ENCODE assay signal across 1 cellular context in the genomic region with DNA sequence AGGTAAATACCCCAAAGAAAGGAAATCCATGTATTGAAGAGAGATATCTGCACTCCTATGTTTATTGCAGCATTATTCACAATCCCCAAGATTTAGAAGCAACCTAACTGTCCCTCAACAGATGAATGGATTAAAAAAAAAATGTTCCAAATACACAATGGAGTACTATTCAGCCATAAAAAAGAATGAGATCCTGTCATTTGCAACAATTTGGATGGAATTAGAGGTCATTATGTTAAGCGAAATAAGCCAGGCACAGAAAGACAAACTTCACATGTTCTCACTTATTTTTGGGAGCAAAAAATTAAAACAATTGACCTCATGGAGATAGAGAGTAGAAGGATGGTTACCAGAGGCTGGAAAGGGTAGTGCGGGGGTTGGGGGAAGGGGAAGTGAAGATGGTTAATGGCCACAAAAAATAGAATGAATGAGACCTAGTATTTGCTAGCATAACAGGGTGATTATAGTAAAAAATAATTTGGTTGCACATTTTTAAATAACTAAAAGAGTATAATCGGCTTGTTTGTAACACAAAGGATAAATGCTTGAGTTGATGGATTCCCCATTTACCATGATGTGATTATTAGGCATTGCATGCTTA.
TF ChIP-seq lines count a peak whose summit lies in the region.

No MANE protein-coding gene starts in this region.

TF ChIP-seq in WTC11, 78 proteins besides CTCF, POLR2A, EP300 and RAD21 (continued from another document):
- TF ChIP-seq ZNF263 (CRISPR knock-in tag; IDR thresholded peaks at IDR 0.05; ENCODE audit: low read depth), result no peak
- TF ChIP-seq SOX15 (CRISPR knock-in tag; IDR thresholded peaks at IDR 0.05), result no peak
- TF ChIP-seq, protein P1, sequence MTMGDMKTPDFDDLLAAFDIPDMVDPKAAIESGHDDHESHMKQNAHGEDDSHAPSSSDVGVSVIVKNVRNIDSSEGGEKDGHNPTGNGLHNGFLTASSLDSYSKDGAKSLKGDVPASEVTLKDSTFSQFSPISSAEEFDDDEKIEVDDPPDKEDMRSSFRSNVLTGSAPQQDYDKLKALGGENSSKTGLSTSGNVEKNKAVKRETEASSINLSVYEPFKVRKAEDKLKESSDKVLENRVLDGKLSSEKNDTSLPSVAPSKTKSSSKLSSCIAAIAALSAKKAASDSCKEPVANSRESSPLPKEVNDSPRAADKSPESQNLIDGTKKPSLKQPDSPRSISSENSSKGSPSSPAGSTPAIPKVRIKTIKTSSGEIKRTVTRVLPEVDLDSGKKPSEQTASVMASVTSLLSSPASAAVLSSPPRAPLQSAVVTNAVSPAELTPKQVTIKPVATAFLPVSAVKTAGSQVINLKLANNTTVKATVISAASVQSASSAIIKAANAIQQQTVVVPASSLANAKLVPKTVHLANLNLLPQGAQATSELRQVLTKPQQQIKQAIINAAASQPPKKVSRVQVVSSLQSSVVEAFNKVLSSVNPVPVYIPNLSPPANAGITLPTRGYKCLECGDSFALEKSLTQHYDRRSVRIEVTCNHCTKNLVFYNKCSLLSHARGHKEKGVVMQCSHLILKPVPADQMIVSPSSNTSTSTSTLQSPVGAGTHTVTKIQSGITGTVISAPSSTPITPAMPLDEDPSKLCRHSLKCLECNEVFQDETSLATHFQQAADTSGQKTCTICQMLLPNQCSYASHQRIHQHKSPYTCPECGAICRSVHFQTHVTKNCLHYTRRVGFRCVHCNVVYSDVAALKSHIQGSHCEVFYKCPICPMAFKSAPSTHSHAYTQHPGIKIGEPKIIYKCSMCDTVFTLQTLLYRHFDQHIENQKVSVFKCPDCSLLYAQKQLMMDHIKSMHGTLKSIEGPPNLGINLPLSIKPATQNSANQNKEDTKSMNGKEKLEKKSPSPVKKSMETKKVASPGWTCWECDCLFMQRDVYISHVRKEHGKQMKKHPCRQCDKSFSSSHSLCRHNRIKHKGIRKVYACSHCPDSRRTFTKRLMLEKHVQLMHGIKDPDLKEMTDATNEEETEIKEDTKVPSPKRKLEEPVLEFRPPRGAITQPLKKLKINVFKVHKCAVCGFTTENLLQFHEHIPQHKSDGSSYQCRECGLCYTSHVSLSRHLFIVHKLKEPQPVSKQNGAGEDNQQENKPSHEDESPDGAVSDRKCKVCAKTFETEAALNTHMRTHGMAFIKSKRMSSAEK (CRISPR knock-in tag; IDR thresholded peaks at IDR 0.05; ENCODE audit: borderline replicate concordance), result no peak
- TF ChIP-seq ZNF423 (CRISPR knock-in tag; IDR thresholded peaks at IDR 0.05), result no peak
- TF ChIP-seq, protein P2, sequence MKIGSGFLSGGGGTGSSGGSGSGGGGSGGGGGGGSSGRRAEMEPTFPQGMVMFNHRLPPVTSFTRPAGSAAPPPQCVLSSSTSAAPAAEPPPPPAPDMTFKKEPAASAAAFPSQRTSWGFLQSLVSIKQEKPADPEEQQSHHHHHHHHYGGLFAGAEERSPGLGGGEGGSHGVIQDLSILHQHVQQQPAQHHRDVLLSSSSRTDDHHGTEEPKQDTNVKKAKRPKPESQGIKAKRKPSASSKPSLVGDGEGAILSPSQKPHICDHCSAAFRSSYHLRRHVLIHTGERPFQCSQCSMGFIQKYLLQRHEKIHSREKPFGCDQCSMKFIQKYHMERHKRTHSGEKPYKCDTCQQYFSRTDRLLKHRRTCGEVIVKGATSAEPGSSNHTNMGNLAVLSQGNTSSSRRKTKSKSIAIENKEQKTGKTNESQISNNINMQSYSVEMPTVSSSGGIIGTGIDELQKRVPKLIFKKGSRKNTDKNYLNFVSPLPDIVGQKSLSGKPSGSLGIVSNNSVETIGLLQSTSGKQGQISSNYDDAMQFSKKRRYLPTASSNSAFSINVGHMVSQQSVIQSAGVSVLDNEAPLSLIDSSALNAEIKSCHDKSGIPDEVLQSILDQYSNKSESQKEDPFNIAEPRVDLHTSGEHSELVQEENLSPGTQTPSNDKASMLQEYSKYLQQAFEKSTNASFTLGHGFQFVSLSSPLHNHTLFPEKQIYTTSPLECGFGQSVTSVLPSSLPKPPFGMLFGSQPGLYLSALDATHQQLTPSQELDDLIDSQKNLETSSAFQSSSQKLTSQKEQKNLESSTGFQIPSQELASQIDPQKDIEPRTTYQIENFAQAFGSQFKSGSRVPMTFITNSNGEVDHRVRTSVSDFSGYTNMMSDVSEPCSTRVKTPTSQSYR (CRISPR knock-in tag; IDR thresholded peaks at IDR 0.05), result no peak
